ENCODE assay signal across 18 cellular contexts in genomic region chr7:101546308-101546936, GRCh38.
"Had no signal": no experiment of that assay in that cellular context is flagged by ENCODE, and none has a peak within 500 bp of the region (broad histone marks: within the 10 kb centered on the region; RNA-seq: fewer than 3 reads in every experiment).

No MANE protein-coding gene starts in this region.

- H3K36me3 ChIP-seq: cardiac muscle cell, tibial nerve, vagina had no signal

- H3K27ac Mint-ChIP-seq: activated naive CD4-positive, alpha-beta T cell treated with anti-CD3 and anti-CD28 coated beads, Interleukin-2, amount 50 U/mL, for 24 hours; activated T-helper 17 cell treated with anti-CD3 and anti-CD28 coated beads, Interleukin-2, amount 50 U/mL, for 72 hours; dendritic cell treated with granulocyte-macrophage colony-stimulating factor and Interleukin-4, amounts not matched to agents 40 ng/mL and 50 ng/mL, for 4 days; immature natural killer cell; natural killer cell had no signal

- H3K9me3 ChIP-seq: tibial nerve, vagina had no signal

- DNase-seq: activated CD4-positive, alpha-beta T cell treated with anti-CD3 and anti-CD28 coated beads, Interleukin-2, amount 50 U/mL, for 48 hours; effector memory CD4-positive, alpha-beta T cell; immature natural killer cell; mesendoderm; natural killer cell; stimulated activated CD4-positive, alpha-beta T cell treated with anti-CD3 and anti-CD28 coated beads, Interleukin-12 subunit alpha, Interleukin-12 subunit beta, amount 100 ng/mL, for 4 hours; stimulated activated CD4-positive, alpha-beta T cell treated with anti-CD3 and anti-CD28 coated beads, Interleukin-1b, Interleukin-23, amount 100 ng/mL, for 48 hours; stimulated activated CD8-positive, alpha-beta memory T cell treated with anti-CD3 and anti-CD28 coated beads, Interleukin-4, amount 100 ng/mL, for 48 hours; stimulated activated naive CD4-positive, alpha-beta T cell; SW 1271; T-helper 2 cell had no signal

- H3K4me1 ChIP-seq: vagina had no signal

- H3K27ac ChIP-seq: cardiac muscle cell, tibial nerve, vagina, VCaP had no signal

- H3K36me3 Mint-ChIP-seq: activated naive CD4-positive, alpha-beta T cell treated with anti-CD3 and anti-CD28 coated beads, Interleukin-2, amount 50 U/mL, for 24 hours; immature natural killer cell; natural killer cell had no signal

- ATAC-seq: activated T-helper 17 cell treated with anti-CD3 and anti-CD28 coated beads, Interleukin-2, amount 50 U/mL, for 72 hours had no signal

- H3K9me3 Mint-ChIP-seq: activated naive CD4-positive, alpha-beta T cell treated with anti-CD3 and anti-CD28 coated beads, Interleukin-2, amount 50 U/mL, for 24 hours; activated T-helper 17 cell treated with anti-CD3 and anti-CD28 coated beads, Interleukin-2, amount 50 U/mL, for 72 hours; dendritic cell treated with granulocyte-macrophage colony-stimulating factor and Interleukin-4, amounts not matched to agents 40 ng/mL and 50 ng/mL, for 4 days; immature natural killer cell; natural killer cell had no signal

- H3K4me3 Mint-ChIP-seq: activated naive CD4-positive, alpha-beta T cell treated with anti-CD3 and anti-CD28 coated beads, Interleukin-2, amount 50 U/mL, for 24 hours; activated T-helper 17 cell treated with anti-CD3 and anti-CD28 coated beads, Interleukin-2, amount 50 U/mL, for 72 hours; dendritic cell treated with granulocyte-macrophage colony-stimulating factor and Interleukin-4, amounts not matched to agents 40 ng/mL and 50 ng/mL, for 4 days; immature natural killer cell; natural killer cell had no signal

- H3K27me3 ChIP-seq: cardiac muscle cell, tibial nerve, vagina had no signal

- H3K4me3 ChIP-seq: cardiac muscle cell, tibial nerve, vagina had no signal

- H3K4me1 Mint-ChIP-seq: activated naive CD4-positive, alpha-beta T cell treated with anti-CD3 and anti-CD28 coated beads, Interleukin-2, amount 50 U/mL, for 24 hours; immature natural killer cell had no signal
